In genomic region chr16:23608194-23608593, GRCh38 we compare ENCODE assay signal across 19 cellular contexts. TPM values are rescaled to one million over a fixed set of nuclear protein-coding genes. Genes with fewer than 3 reads are reported as not detected.
A peak's percentile ranks its signal among the peaks of the same experiment; 100 is the strongest.
DNase-seq lines count a peak whose midpoint lies in the region; ATAC-seq, FAIRE-seq and TF ChIP-seq lines count a peak whose summit lies in the region.
"Had no signal": no experiment of that assay in that cellular context is flagged by ENCODE, and none has a peak within 500 bp of the region (broad histone marks: within the 10 kb centered on the region; RNA-seq: fewer than 3 reads in every experiment).

No MANE protein-coding gene starts in this region.

- ATAC-seq in lower lobe of right lung, result no peak
- ATAC-seq: gastrocnemius medialis, right lobe of liver had no signal

- TF ChIP-seq POLR2A in endothelial cell of umbilical vein (IDR thresholded peaks at IDR 0.05; ENCODE audit: low read depth, low read length) (peak; percentile 38), uterus (IDR thresholded peaks at IDR 0.05) (no peak)

- H3K4me3 ChIP-seq in GM23248, result no peak overlapping the region
- peak overlapping the region in 1 of 3 experiments; percentile 28 for H3K4me3 ChIP-seq in endothelial cell of umbilical vein (replicated peaks in 1 of 3; ENCODE audit: insufficient read depth in 1 of 3, low read depth in 1 of 3, low read length in 3 of 3)
- no peak overlapping the region for H3K4me3 ChIP-seq in lower lobe of right lung
- H3K4me3 ChIP-seq in mesendoderm (ENCODE audit: low read length), result no peak overlapping the region
- no peak overlapping the region for H3K4me3 ChIP-seq in uterus
- H3K4me3 ChIP-seq: coronary artery, gastrocnemius medialis, right lobe of liver had no signal

- H3K9me3 ChIP-seq in GM23248 (ENCODE audit: low read depth) (no peaks in the 10 kb centered on the region), endothelial cell of umbilical vein (replicated peaks; ENCODE audit: control insufficient read depth, insufficient read depth, low read length) (no peaks in the 10 kb centered on the region), lower lobe of right lung (no peaks in the 10 kb centered on the region), uterus (no peaks in the 10 kb centered on the region)
- H3K9me3 ChIP-seq: gastrocnemius medialis, right lobe of liver had no signal

- FAIRE-seq in RCC 7860 (lab: Jason Lieb, UNC) (no peak), endothelial cell of umbilical vein (lab: Jason Lieb, UNC) (peak; percentile 94)
- FAIRE-seq: GM18507 had no signal

- H3K4me2 ChIP-seq in GM23248 (ENCODE audit: unreplicated experiment) (no peak overlapping the region), endothelial cell of umbilical vein (ENCODE audit: insufficient read depth, low read length) (peak overlapping the region; percentile 81), mesendoderm (ENCODE audit: low read length) (no peak overlapping the region)

- H2BK5ac ChIP-seq in mesendoderm (ENCODE audit: low read length), result no peak overlapping the region

- POLR2A ChIA-PET in endothelial cell of umbilical vein (lab: Charles Lee), result no interaction called here

- no peak overlapping the region for H3K4ac ChIP-seq in mesendoderm (ENCODE audit: low read depth, low read length)

- H2AFZ ChIP-seq in GM23248 (no peak overlapping the region), endothelial cell of umbilical vein (ENCODE audit: low read depth, low read length) (peak overlapping the region; percentile 53)

- no peak for TF ChIP-seq CTCF in endothelial cell of umbilical vein (IDR thresholded peaks at IDR 0.05; ENCODE audit: extremely low read depth in 1 of 2, insufficient read depth in 1 of 2, low read depth in 1 of 2, low read length in 2 of 2)
- TF ChIP-seq CTCF in nephron progenitor cell (IDR thresholded peaks at IDR 0.05), result no peak
- TF ChIP-seq CTCF in lower lobe of right lung (IDR thresholded peaks at IDR 0.05), result no peak
- no peak for TF ChIP-seq CTCF in uterus (IDR thresholded peaks at IDR 0.05)

- no peak overlapping the region for H4K5ac ChIP-seq in mesendoderm (ENCODE audit: low read length)

- H2BK15ac ChIP-seq in mesendoderm (replicated peaks; ENCODE audit: low read depth), result no peak overlapping the region

- CTCF ChIA-PET in endothelial cell of umbilical vein (lab: Charles Lee), result interaction anchor here (1.0 to 2.4 kb wide), 2 partner anchors 11 to 86 kb away, joined by 3 to 12 read pairs; no protein-coding TSS in a partner anchor
- CTCF ChIA-PET in activated naive CD4-positive, alpha-beta T cell treated with anti-CD3 and anti-CD28 coated beads, Interleukin-2, amount 10 ng/mL, durations not matched to agents 7 days and 5 days (lab: Charles Lee), result no interaction called here

- H3K18ac ChIP-seq in mesendoderm (ENCODE audit: low read length), result no peak overlapping the region

- no peak overlapping the region for H4K8ac ChIP-seq in mesendoderm (ENCODE audit: low read depth, low read length)

- H3F3A ChIP-seq in GM23248 (ENCODE audit: insufficient read depth), result no peaks in the 10 kb centered on the region

- H2AK5ac ChIP-seq in mesendoderm (ENCODE audit: low read length), result no peak overlapping the region

- 65 to 66% methylated on average over 4 of the region's 4 CpGs for WGBS in GM23248 (ENCODE audit: low coverage in 1 of 2, low lambda C conversion rate in 2 of 2, missing lambda C conversion rate in 2 of 2), 2 experiments
- WGBS in mesendoderm (ENCODE audit: extremely low coverage, insufficient coverage, low lambda C conversion rate), result no CpG with 5 or more reads among the region's 4 CpGs

- H3K9ac ChIP-seq in GM23248 (no peak overlapping the region), endothelial cell of umbilical vein (replicated peaks; ENCODE audit: extremely low read depth, insufficient read depth, low read length) (peak overlapping the region; percentile 74), mesendoderm (ENCODE audit: low read length) (no peak overlapping the region)

- DNase-seq in GM23248 (peak; percentile 48), RCC 7860 (ENCODE audit: low spot score) (peak; percentile 56), endothelial cell of umbilical vein (ENCODE audit: low read depth, low spot score) (peak; percentile 93), nephron progenitor cell (no peak), lower lobe of right lung (no peak), mesendoderm (no peak), uterus (no peak)
- DNase-seq in activated naive CD4-positive, alpha-beta T cell treated with anti-CD3 and anti-CD28 coated beads, Interleukin-2, amount 10 ng/mL, durations not matched to agents 7 days and 5 days, result no peak
- DNase-seq: activated CD8-positive, alpha-beta memory T cell treated with anti-CD3 and anti-CD28 coated beads, Interleukin-2, amount 50 U/mL, for 48 hours; CD4-positive, alpha-beta memory T cell; gastrocnemius medialis; GF-D8; GOT3; right lobe of liver; stimulated activated naive CD4-positive, alpha-beta T cell treated with Interleukin-2 at 50 U/mL for 16 hours had no signal

- no peaks in the 10 kb centered on the region for H3K27me3 Mint-ChIP-seq in nephron progenitor cell (ENCODE audit: low read depth, poor library complexity)
- no peaks in the 10 kb centered on the region for H3K27me3 Mint-ChIP-seq in activated naive CD4-positive, alpha-beta T cell treated with anti-CD3 and anti-CD28 coated beads, Interleukin-2, amount 10 ng/mL, durations not matched to agents 7 days and 5 days
- H3K27me3 Mint-ChIP-seq: activated naive CD8-positive, alpha-beta T cell; CD4-positive, alpha-beta memory T cell had no signal

- peak overlapping the region; percentile 93 for H3K27ac Mint-ChIP-seq in nephron progenitor cell
- no peak overlapping the region for H3K27ac Mint-ChIP-seq in activated naive CD4-positive, alpha-beta T cell treated with anti-CD3 and anti-CD28 coated beads, Interleukin-2, amount 10 ng/mL, durations not matched to agents 7 days and 5 days
- H3K27ac Mint-ChIP-seq: activated naive CD8-positive, alpha-beta T cell had no signal

- no peaks in the 10 kb centered on the region for H3K4me1 Mint-ChIP-seq in nephron progenitor cell
- H3K4me1 Mint-ChIP-seq in activated naive CD4-positive, alpha-beta T cell treated with anti-CD3 and anti-CD28 coated beads, Interleukin-2, amount 10 ng/mL, durations not matched to agents 7 days and 5 days, result no peaks in the 10 kb centered on the region
- H3K4me1 Mint-ChIP-seq: CD4-positive, alpha-beta memory T cell had no signal

- dilution Hi-C loops in endothelial cell of umbilical vein (cut with MboI; ENCODE audit: extremely low pct_ligation_motif_present, low sequenced_read_pairs), result no loop called here

- in situ Hi-C loops in GM23248 (cut with MboI), result no loop called here

- H3K9me2 ChIP-seq in GM23248 (ENCODE audit: insufficient read depth), result no peaks in the 10 kb centered on the region

- H3K27ac ChIP-seq in GM23248 (peak overlapping the region; percentile 45; the same call in 1 of the 2 replicates), endothelial cell of umbilical vein (ENCODE audit: insufficient read depth, low read depth, low read length) (peak overlapping the region; percentile 96), lower lobe of right lung (no peak overlapping the region), mesendoderm (ENCODE audit: low read depth, low read length) (no peak overlapping the region), uterus (no peak overlapping the region)
- H3K27ac ChIP-seq: coronary artery, gastrocnemius medialis, right lobe of liver, VCaP had no signal

- H4K20me1 ChIP-seq in GM23248 (ENCODE audit: insufficient read depth) (no peaks in the 10 kb centered on the region), endothelial cell of umbilical vein (replicated peaks; ENCODE audit: control insufficient read depth, extremely low read depth, insufficient read depth, low read length) (no peaks in the 10 kb centered on the region)

- no peaks in the 10 kb centered on the region for H3K79me1 ChIP-seq in mesendoderm (ENCODE audit: low read length)

- no peaks in the 10 kb centered on the region for H3K79me2 ChIP-seq in GM23248 (ENCODE audit: insufficient read depth)
- H3K79me2 ChIP-seq in endothelial cell of umbilical vein (ENCODE audit: control insufficient read depth, insufficient read depth, low read length), result no peaks in the 10 kb centered on the region
- H3K79me2 ChIP-seq in mesendoderm (ENCODE audit: control insufficient read depth, insufficient read depth, low read length), result no peaks in the 10 kb centered on the region

- BruUV-seq in endothelial cell of umbilical vein (replicated peaks; lab: Mats Ljungman, UMichigan), result no TSS peak

- intact Hi-C loops in endothelial cell of umbilical vein (cut with micrococcal nuclease), result loop anchor here (1.0 kb wide), 4 partner anchors 12 to 70 kb away; partner anchors contain the start of genes DCTN5, EARS2, NDUFAB1 and PALB2
- intact Hi-C loops in lower lobe of right lung (cut with DNase I), result no loop called here
- intact Hi-C loops in uterus (cut with DNase I; ENCODE audit: low total_unique reads), result no loop called here

- H3K4me1 ChIP-seq in GM23248 (ENCODE audit: insufficient read depth) (no peaks in the 10 kb centered on the region; the same call in 1 of the 2 replicates), endothelial cell of umbilical vein (ENCODE audit: control insufficient read depth, extremely low read depth, insufficient read depth, low read length) (peaks cover 13% of the 10 kb centered on the region), lower lobe of right lung (no peaks in the 10 kb centered on the region), mesendoderm (ENCODE audit: control insufficient read depth, low read depth, low read length) (no peaks in the 10 kb centered on the region), uterus (no peaks in the 10 kb centered on the region)
- H3K4me1 ChIP-seq: gastrocnemius medialis, right lobe of liver had no signal

- peaks cover 19% of the 10 kb centered on the region for H3K36me3 Mint-ChIP-seq in nephron progenitor cell (ENCODE audit: low read depth)
- H3K36me3 Mint-ChIP-seq in activated naive CD4-positive, alpha-beta T cell treated with anti-CD3 and anti-CD28 coated beads, Interleukin-2, amount 10 ng/mL, durations not matched to agents 7 days and 5 days, result peaks cover 19% of the 10 kb centered on the region

- H3K56ac ChIP-seq in mesendoderm (ENCODE audit: low read length), result no peak overlapping the region

- H3K4me3 Mint-ChIP-seq in nephron progenitor cell, result no peak overlapping the region
- no peak overlapping the region for H3K4me3 Mint-ChIP-seq in activated naive CD4-positive, alpha-beta T cell treated with anti-CD3 and anti-CD28 coated beads, Interleukin-2, amount 10 ng/mL, durations not matched to agents 7 days and 5 days
- H3K4me3 Mint-ChIP-seq: activated naive CD8-positive, alpha-beta T cell; CD4-positive, alpha-beta memory T cell had no signal

- H3K9me3 Mint-ChIP-seq in nephron progenitor cell, result no peaks in the 10 kb centered on the region
- H3K9me3 Mint-ChIP-seq in activated naive CD4-positive, alpha-beta T cell treated with anti-CD3 and anti-CD28 coated beads, Interleukin-2, amount 10 ng/mL, durations not matched to agents 7 days and 5 days, result no peaks in the 10 kb centered on the region
- H3K9me3 Mint-ChIP-seq: CD4-positive, alpha-beta memory T cell had no signal

- no peak overlapping the region for H2BK120ac ChIP-seq in mesendoderm (ENCODE audit: low read depth, low read length)

- H3K36me3 ChIP-seq in GM23248 (ENCODE audit: low read depth) (0 out of 2 replicates have a peak, but pooled peaks cover 10% of the 10 kb centered on the region), endothelial cell of umbilical vein (ENCODE audit: control insufficient read depth in 2 of 2, extremely low read depth in 1 of 2, insufficient read depth in 2 of 2, low read length in 2 of 2) (no peaks in the 10 kb centered on the region), lower lobe of right lung (peaks cover 73% of the 10 kb centered on the region), mesendoderm (ENCODE audit: control insufficient read depth, insufficient read depth, low read length) (peaks cover 1% of the 10 kb centered on the region), uterus (no peaks in the 10 kb centered on the region)

- H3K23ac ChIP-seq in mesendoderm (ENCODE audit: low read length), result no peak overlapping the region

- H3K27me3 ChIP-seq in GM23248 (replicated peaks; ENCODE audit: insufficient read depth) (no peaks in the 10 kb centered on the region), endothelial cell of umbilical vein (ENCODE audit: control insufficient read depth in 2 of 2, insufficient read depth in 2 of 2, low read length in 2 of 2) (no peaks in the 10 kb centered on the region), lower lobe of right lung (ENCODE audit: low read depth) (no peaks in the 10 kb centered on the region), mesendoderm (ENCODE audit: insufficient read depth, low read length, poor library complexity) (no peaks in the 10 kb centered on the region), uterus (no peaks in the 10 kb centered on the region)
- H3K27me3 ChIP-seq: gastrocnemius medialis, right lobe of liver had no signal

- H3K9me1 ChIP-seq in endothelial cell of umbilical vein (replicated peaks; ENCODE audit: control insufficient read depth, extremely low read depth, insufficient read depth, low read length), result no peaks in the 10 kb centered on the region

RNA-seq across cellular contexts. Expression of gene NDUFAB1, which starts 12.1 kb away (rescaled TPM):
- total RNA-seq in GM23248 (2014; rRNA removed; shearing (Covaris generic)), result 78.9 and 118 TPM in 2 replicates
- polyA plus RNA-seq in GM23248 (2016; fragmentation: Nextera tagmentation; extraction: Ambion mirVana) (234 and 235 TPM in 2 replicates), endothelial cell of umbilical vein (212 and 228 TPM in 2 replicates)
- total RNA-seq in endothelial cell of umbilical vein (109 and 112 TPM in 2 replicates), lower lobe of right lung (56.5 TPM), uterus (100 to 1,000 TPM in 1 of 4 donors, 10 to 100 TPM in 3; 48.0 to 161 (median 59.0) TPM)
- 154 and 163 TPM in 2 replicates for polyA plus RNA-seq in endothelial cell of umbilical vein (2011; cell fraction: cytosol; rRNA removed)
- 53.8 and 66.2 TPM in 2 replicates for polyA plus RNA-seq in endothelial cell of umbilical vein (2011; cell fraction: nucleus; rRNA removed)
- polyA plus RNA-seq in endothelial cell of umbilical vein (2012), result 146 and 192 TPM in 2 replicates
- 34.1 and 38.3 TPM in 2 replicates for polyA minus RNA-seq in endothelial cell of umbilical vein
- 83.5 TPM for polyA minus RNA-seq in endothelial cell of umbilical vein (2011; cell fraction: cytosol; rRNA and poly(A)+ RNA removed)
- 10.8 and 11.4 TPM in 2 replicates for polyA minus RNA-seq in endothelial cell of umbilical vein (2011; cell fraction: nucleus; rRNA and poly(A)+ RNA removed)
- 256 TPM for polyA plus RNA-seq in mesendoderm (2013, experiment 1 of 2)
- 246 TPM for polyA plus RNA-seq in mesendoderm (2013, experiment 2 of 2)

RNA-seq across cellular contexts. Expression of gene PALB2, which starts 32.9 kb away (rescaled TPM):
- 5.4 and 15.3 TPM in 2 replicates for total RNA-seq in GM23248 (2014; rRNA removed; shearing (Covaris generic))
- polyA plus RNA-seq in GM23248 (2016; fragmentation: Nextera tagmentation; extraction: Ambion mirVana), result 7.8 and 8.5 TPM in 2 replicates
- 11.8 and 15.6 TPM in 2 replicates for total RNA-seq in endothelial cell of umbilical vein
- polyA plus RNA-seq in endothelial cell of umbilical vein, result 4.1 and 5.1 TPM in 2 replicates
- 4.2 and 4.7 TPM in 2 replicates for polyA plus RNA-seq in endothelial cell of umbilical vein (2011; cell fraction: cytosol; rRNA removed)
- polyA plus RNA-seq in endothelial cell of umbilical vein (2011; cell fraction: nucleus; rRNA removed), result 7.9 and 8.7 TPM in 2 replicates
- 6.8 and 9.7 TPM in 2 replicates for polyA plus RNA-seq in endothelial cell of umbilical vein (2012)
- polyA minus RNA-seq in endothelial cell of umbilical vein, result 8.2 and 10.7 TPM in 2 replicates
- 15.3 TPM for polyA minus RNA-seq in endothelial cell of umbilical vein (2011; cell fraction: cytosol; rRNA and poly(A)+ RNA removed)
- 8.6 and 12.0 TPM in 2 replicates for polyA minus RNA-seq in endothelial cell of umbilical vein (2011; cell fraction: nucleus; rRNA and poly(A)+ RNA removed)
- 12.7 TPM for total RNA-seq in lower lobe of right lung
- 35.5 TPM for polyA plus RNA-seq in mesendoderm (2013, experiment 1 of 2)
- 34.6 TPM for polyA plus RNA-seq in mesendoderm (2013, experiment 2 of 2)
- total RNA-seq in uterus, result 10 to 100 TPM in 2 of 4 donors, 1 to 10 TPM in 2; 1.5 to 11.3 (median 6.5) TPM

RNA-seq across cellular contexts. Expression of gene DCTN5, which starts 33.1 kb away (rescaled TPM):
- 38.2 and 41.9 TPM in 2 replicates for total RNA-seq in GM23248 (2014; rRNA removed; shearing (Covaris generic))
- polyA plus RNA-seq in GM23248 (2016; fragmentation: Nextera tagmentation; extraction: Ambion mirVana) (47.6 and 49.7 TPM in 2 replicates), endothelial cell of umbilical vein (39.6 and 51.6 TPM in 2 replicates)
- total RNA-seq in endothelial cell of umbilical vein (80.8 and 83.5 TPM in 2 replicates), lower lobe of right lung (42.7 TPM), uterus (10 to 100 TPM in 3 of 4 donors, 1 to 10 TPM in 1; 5.6 to 67.2 (median 27.9) TPM)
- 53.6 and 62.0 TPM in 2 replicates for polyA plus RNA-seq in endothelial cell of umbilical vein (2011; cell fraction: cytosol; rRNA removed)
- 75.5 and 91.5 TPM in 2 replicates for polyA plus RNA-seq in endothelial cell of umbilical vein (2011; cell fraction: nucleus; rRNA removed)
- polyA plus RNA-seq in endothelial cell of umbilical vein (2012), result 97.2 and 113 TPM in 2 replicates
- polyA minus RNA-seq in endothelial cell of umbilical vein, result 142 and 180 TPM in 2 replicates
- polyA minus RNA-seq in endothelial cell of umbilical vein (2011; cell fraction: cytosol; rRNA and poly(A)+ RNA removed), result 22.7 TPM
- polyA minus RNA-seq in endothelial cell of umbilical vein (2011; cell fraction: nucleus; rRNA and poly(A)+ RNA removed), result 34.3 and 51.5 TPM in 2 replicates
- polyA plus RNA-seq in mesendoderm (2013, experiment 1 of 2), result 56.1 TPM
- polyA plus RNA-seq in mesendoderm (2013, experiment 2 of 2), result 52.6 TPM

RNA-seq across cellular contexts. Expression of gene UBFD1, which starts 50.7 kb away (rescaled TPM):
- total RNA-seq in GM23248 (2014; rRNA removed; shearing (Covaris generic)), result 129 and 160 TPM in 2 replicates
- 47.7 and 50.2 TPM in 2 replicates for polyA plus RNA-seq in GM23248 (2016; fragmentation: Nextera tagmentation; extraction: Ambion mirVana)
- 64.8 and 69.9 TPM in 2 replicates for total RNA-seq in endothelial cell of umbilical vein
- 47.4 and 50.0 TPM in 2 replicates for polyA plus RNA-seq in endothelial cell of umbilical vein
- polyA plus RNA-seq in endothelial cell of umbilical vein (2011; cell fraction: cytosol; rRNA removed), result 44.6 and 45.5 TPM in 2 replicates
- 69.0 and 89.8 TPM in 2 replicates for polyA plus RNA-seq in endothelial cell of umbilical vein (2011; cell fraction: nucleus; rRNA removed)
- polyA plus RNA-seq in endothelial cell of umbilical vein (2012), result 38.3 and 39.9 TPM in 2 replicates
- 49.9 and 55.4 TPM in 2 replicates for polyA minus RNA-seq in endothelial cell of umbilical vein
- 24.6 TPM for polyA minus RNA-seq in endothelial cell of umbilical vein (2011; cell fraction: cytosol; rRNA and poly(A)+ RNA removed)
- 62.5 and 77.7 TPM in 2 replicates for polyA minus RNA-seq in endothelial cell of umbilical vein (2011; cell fraction: nucleus; rRNA and poly(A)+ RNA removed)
- 39.1 TPM for total RNA-seq in lower lobe of right lung
- 45.0 TPM for polyA plus RNA-seq in mesendoderm (2013, experiment 1 of 2)
- 45.0 TPM for polyA plus RNA-seq in mesendoderm (2013, experiment 2 of 2)
- 100 to 1,000 TPM in 1 of 4 donors, 10 to 100 TPM in 3; 26.5 to 142 (median 67.0) TPM for total RNA-seq in uterus

RNA-seq across cellular contexts. Expression of gene EARS2, which starts 51.0 kb away (rescaled TPM):
- 23.4 and 27.1 TPM in 2 replicates for total RNA-seq in GM23248 (2014; rRNA removed; shearing (Covaris generic))
- 15.3 and 15.6 TPM in 2 replicates for polyA plus RNA-seq in GM23248 (2016; fragmentation: Nextera tagmentation; extraction: Ambion mirVana)
- total RNA-seq in endothelial cell of umbilical vein, result 10.9 and 14.7 TPM in 2 replicates
- 21.6 and 32.1 TPM in 2 replicates for polyA plus RNA-seq in endothelial cell of umbilical vein
- polyA plus RNA-seq in endothelial cell of umbilical vein (2011; cell fraction: cytosol; rRNA removed), result 11.7 and 18.4 TPM in 2 replicates
- polyA plus RNA-seq in endothelial cell of umbilical vein (2011; cell fraction: nucleus; rRNA removed), result 19.7 and 20.9 TPM in 2 replicates
- 14.5 and 14.9 TPM in 2 replicates for polyA plus RNA-seq in endothelial cell of umbilical vein (2012)
- polyA minus RNA-seq in endothelial cell of umbilical vein, result 48.6 and 55.3 TPM in 2 replicates
- 30.0 TPM for polyA minus RNA-seq in endothelial cell of umbilical vein (2011; cell fraction: cytosol; rRNA and poly(A)+ RNA removed)
- polyA minus RNA-seq in endothelial cell of umbilical vein (2011; cell fraction: nucleus; rRNA and poly(A)+ RNA removed), result 29.8 and 30.9 TPM in 2 replicates
- 19.5 TPM for total RNA-seq in lower lobe of right lung
- 20.5 TPM for polyA plus RNA-seq in mesendoderm (2013, experiment 1 of 2)
- polyA plus RNA-seq in mesendoderm (2013, experiment 2 of 2), result 18.2 TPM
- total RNA-seq in uterus, result 10 to 100 TPM; 18.0 to 81.8 (median 39.5) TPM

Comparison
In these comparisons a context has a peak if more than half of its experiments do, and no peak if none do; other contexts are left out.
1. DNase-seq: peak in GM23248 (single experiment), RCC 7860 (single experiment) and endothelial cell of umbilical vein (single experiment); none in nephron progenitor cell (single experiment), lower lobe of right lung (single experiment), mesendoderm (single experiment), uterus (0 of 2) and activated naive CD4-positive, alpha-beta T cell treated with anti-CD3 and anti-CD28 coated beads, Interleukin-2, amount 10 ng/mL, durations not matched to agents 7 days and 5 days (single experiment).
2. H3K27ac ChIP-seq: peak in GM23248 (single experiment) and endothelial cell of umbilical vein (single experiment); none in lower lobe of right lung (single experiment), mesendoderm (single experiment) and uterus (0 of 2).